8 cellular contexts compared by ENCODE assay signal in genomic region chr1:169550294-169550693, GRCh38. TPM values are rescaled to one million over a fixed set of nuclear protein-coding genes. Genes with fewer than 3 reads are reported as not detected.
DNase-seq lines count a peak whose midpoint lies in the region; ATAC-seq and TF ChIP-seq lines count a peak whose summit lies in the region.

No MANE protein-coding gene starts in this region.

- no peak for ATAC-seq in Right ventricle myocardium inferior

- no peak overlapping the region for H2AFZ ChIP-seq in PC-9

- peak; percentile 51 for TF ChIP-seq CTCF in cardiac muscle cell (IDR thresholded peaks at IDR 0.05; ENCODE audit: low read depth, low read length)
- TF ChIP-seq CTCF in PC-9 (conservative IDR thresholded peaks at IDR 0.05), result peak; percentile 72
- peak; percentile 60 for TF ChIP-seq CTCF in epithelial cell of proximal tubule (conservative IDR thresholded peaks at IDR 0.05; ENCODE audit: low read depth, low read length)
- TF ChIP-seq CTCF in nephron (IDR thresholded peaks at IDR 0.05; ENCODE audit: unreplicated experiment in 3 of 3), result peak; percentile 32 to 57 (median 40)

- no peaks in the 10 kb centered on the region for H3K9me2 ChIP-seq in PC-9 (ENCODE audit: insufficient read depth)

- no peaks in the 10 kb centered on the region for H3F3A ChIP-seq in PC-9 (ENCODE audit: insufficient read depth, low read depth)

- H3K4me2 ChIP-seq in PC-9, result no peak overlapping the region

- no peaks in the 10 kb centered on the region for H3K36me3 ChIP-seq in cardiac muscle cell
- H3K36me3 ChIP-seq in PC-9 (ENCODE audit: low read depth), result no peaks in the 10 kb centered on the region

- no peak overlapping the region for H3K27ac Mint-ChIP-seq in nephron
- H3K27ac Mint-ChIP-seq in activated T-helper 2 cell treated with anti-CD3 and anti-CD28 coated beads, Interferon-gamma antibody, Interleukin-2, Interleukin-4, amounts not matched to agents 10 μg/mL and 5 μg/mL and 100 μg/mL, durations not matched to agents 14 hours and 24 hours and 36 hours, result no peak overlapping the region

- H3K27me3 ChIP-seq in cardiac muscle cell (no peaks in the 10 kb centered on the region), PC-9 (ENCODE audit: insufficient read depth, low read depth) (no peaks in the 10 kb centered on the region)

- no peaks in the 10 kb centered on the region for H3K9me3 Mint-ChIP-seq in nephron
- H3K9me3 Mint-ChIP-seq in activated T-helper 2 cell treated with anti-CD3 and anti-CD28 coated beads, Interferon-gamma antibody, Interleukin-2, Interleukin-4, amounts not matched to agents 10 μg/mL and 5 μg/mL and 100 μg/mL, durations not matched to agents 14 hours and 24 hours and 36 hours, result no peaks in the 10 kb centered on the region

- POLR2A ChIA-PET in PC-9 (lab: Charles Lee; ENCODE audit: unreplicated experiment), result no interaction called here

- no peaks in the 10 kb centered on the region for H4K20me1 ChIP-seq in PC-9 (ENCODE audit: insufficient read depth)

- H3K4me1 Mint-ChIP-seq in nephron, result no peaks in the 10 kb centered on the region
- H3K4me1 Mint-ChIP-seq in activated T-helper 2 cell treated with anti-CD3 and anti-CD28 coated beads, Interferon-gamma antibody, Interleukin-2, Interleukin-4, amounts not matched to agents 10 μg/mL and 5 μg/mL and 100 μg/mL, durations not matched to agents 14 hours and 24 hours and 36 hours (ENCODE audit: low read depth), result peaks cover 11% of the 10 kb centered on the region

- intact Hi-C loops in Right ventricle myocardium inferior (cut with DNase I), result loop anchor here (2.0 kb wide), 1 partner anchor 163 kb away; no protein-coding TSS in a partner anchor
- intact Hi-C loops in PC-9 (cut with micrococcal nuclease; ENCODE audit: unreplicated experiment), result loop anchor here (1.0 kb wide), 2 partner anchors 162 to 259 kb away; no protein-coding TSS in a partner anchor
- intact Hi-C loops in activated T-helper 2 cell treated with anti-CD3 and anti-CD28 coated beads, Interferon-gamma antibody, Interleukin-2, Interleukin-4, amounts not matched to agents 10 μg/mL and 5 μg/mL and 100 μg/mL, durations not matched to agents 14 hours and 24 hours and 36 hours (cut with micrococcal nuclease), result loop anchor here (1.0 kb wide), 2 partner anchors 162 to 259 kb away; no protein-coding TSS in a partner anchor

- no peak overlapping the region for H3K4me3 Mint-ChIP-seq in nephron
- H3K4me3 Mint-ChIP-seq in activated T-helper 2 cell treated with anti-CD3 and anti-CD28 coated beads, Interferon-gamma antibody, Interleukin-2, Interleukin-4, amounts not matched to agents 10 μg/mL and 5 μg/mL and 100 μg/mL, durations not matched to agents 14 hours and 24 hours and 36 hours (ENCODE audit: low read depth), result no peak overlapping the region

- H3K36me3 Mint-ChIP-seq in nephron (ENCODE audit: low read depth), result no peaks in the 10 kb centered on the region
- H3K36me3 Mint-ChIP-seq in activated T-helper 2 cell treated with anti-CD3 and anti-CD28 coated beads, Interferon-gamma antibody, Interleukin-2, Interleukin-4, amounts not matched to agents 10 μg/mL and 5 μg/mL and 100 μg/mL, durations not matched to agents 14 hours and 24 hours and 36 hours (ENCODE audit: low read depth), result peaks cover 68% of the 10 kb centered on the region

- peak; percentile 53 to 68 for DNase-seq in cardiac muscle cell (ENCODE audit: low read depth in 1 of 2, low spot score in 1 of 2)
- no peak for DNase-seq in Right ventricle myocardium inferior (ENCODE audit: missing footprints)
- DNase-seq in HuH-7 (ENCODE audit: low spot score), result peak; percentile 13
- peak in 1 of 2 experiments; percentile 51 for DNase-seq in PC-9
- no peak for DNase-seq in epithelial cell of proximal tubule (ENCODE audit: low read depth)
- no peak for DNase-seq in activated T-helper 2 cell treated with anti-CD3 and anti-CD28 coated beads, Interferon-gamma antibody, Interleukin-2, Interleukin-4, amounts not matched to agents 10 μg/mL and 5 μg/mL and 100 μg/mL, durations not matched to agents 14 hours and 24 hours and 36 hours (ENCODE audit: low spot score)
- no peak for DNase-seq in activated CD4-positive, alpha-beta T cell treated with anti-CD3 and anti-CD28 coated beads, Interleukin-2, amount 50 U/mL, for 4 hours

- CTCF ChIA-PET in PC-9 (lab: Charles Lee), result interaction anchor here (0.5 kb wide), 1 partner anchor 36 kb away, joined by 3 read pairs; the partner anchor contains the start of gene F5

- peaks cover 7% of the 10 kb centered on the region for H3K27me3 Mint-ChIP-seq in nephron (ENCODE audit: low read depth)
- no peaks in the 10 kb centered on the region for H3K27me3 Mint-ChIP-seq in activated T-helper 2 cell treated with anti-CD3 and anti-CD28 coated beads, Interferon-gamma antibody, Interleukin-2, Interleukin-4, amounts not matched to agents 10 μg/mL and 5 μg/mL and 100 μg/mL, durations not matched to agents 14 hours and 24 hours and 36 hours (ENCODE audit: low read depth)

- no peaks in the 10 kb centered on the region for H3K79me2 ChIP-seq in PC-9 (ENCODE audit: low read depth)

- H3K4me1 ChIP-seq in cardiac muscle cell (ENCODE audit: low read depth), result peaks cover 9% of the 10 kb centered on the region
- H3K4me1 ChIP-seq in PC-9 (replicated peaks; ENCODE audit: insufficient read depth), result no peaks in the 10 kb centered on the region

- no TSS peak for BruUV-seq in PC-9 (replicated peaks; lab: Mats Ljungman, UMichigan)

- H3K4me3 ChIP-seq in cardiac muscle cell (no peak overlapping the region), PC-9 (no peak overlapping the region), epithelial cell of proximal tubule (ENCODE audit: low read depth, low read length) (no peak overlapping the region)

- H3K27ac ChIP-seq in cardiac muscle cell (no peak overlapping the region), PC-9 (no peak overlapping the region)

- H3K9me3 ChIP-seq in cardiac muscle cell (ENCODE audit: low read depth), result no peaks in the 10 kb centered on the region
- no peaks in the 10 kb centered on the region for H3K9me3 ChIP-seq in PC-9 (ENCODE audit: insufficient read depth, low read depth)

RNA-seq across cellular contexts. Expression of gene F5, which starts 36.0 kb away (rescaled TPM):
- total RNA-seq in cardiac muscle cell (not detected in 2 replicates), Right ventricle myocardium inferior (16.6 TPM), PC-9 (2021) (not detected in 2 replicates), epithelial cell of proximal tubule (not detected in 2 replicates)
- polyA plus RNA-seq in cardiac muscle cell, result 0.01 and 0.17 TPM in 2 replicates
- total RNA-seq in activated T-helper 2 cell treated with anti-CD3 and anti-CD28 coated beads, Interferon-gamma antibody, Interleukin-2, Interleukin-4, amounts not matched to agents 10 μg/mL and 5 μg/mL and 100 μg/mL, durations not matched to agents 14 hours and 24 hours and 36 hours, result 25.0 and 26.0 TPM in 2 replicates

Comparison
In these comparisons a context has a peak if more than half of its experiments do, and no peak if none do; other contexts are left out.
1. DNase-seq: peak in cardiac muscle cell (2 of 2) and HuH-7 (single experiment); none in Right ventricle myocardium inferior (single experiment), epithelial cell of proximal tubule (single experiment), activated T-helper 2 cell treated with anti-CD3 and anti-CD28 coated beads, Interferon-gamma antibody, Interleukin-2, Interleukin-4, amounts not matched to agents 10 μg/mL and 5 μg/mL and 100 μg/mL, durations not matched to agents 14 hours and 24 hours and 36 hours (single experiment) and activated CD4-positive, alpha-beta T cell treated with anti-CD3 and anti-CD28 coated beads, Interleukin-2, amount 50 U/mL, for 4 hours (0 of 2).
2. RNA of gene F5, which starts 36.0 kb away (total RNA-seq): 25.0 to 26.0 TPM in activated T-helper 2 cell treated with anti-CD3 and anti-CD28 coated beads, Interferon-gamma antibody, Interleukin-2, Interleukin-4, amounts not matched to agents 10 μg/mL and 5 μg/mL and 100 μg/mL, durations not matched to agents 14 hours and 24 hours and 36 hours and 16.6 TPM in Right ventricle myocardium inferior (single experiment); not detected in cardiac muscle cell, not detected in PC-9 and not detected in epithelial cell of proximal tubule; every median in the first group is over 10 times any median in the second.
3. Peak in every context shown above with its lines, with median percentiles within 50 percentile points of each other: CTCF ChIP-seq.